19 cellular contexts compared by ENCODE assay signal in genomic region chr14:41642402-41643195, GRCh38. TPM values are rescaled to one million over a fixed set of nuclear protein-coding genes. Genes with fewer than 3 reads are reported as not detected.
"Had no signal": no experiment of that assay in that cellular context is flagged by ENCODE, and none has a peak within 500 bp of the region (broad histone marks: within the 10 kb centered on the region; RNA-seq: fewer than 3 reads in every experiment).

No MANE protein-coding gene starts in this region.

- H3K36me3 ChIP-seq: ascending aorta, gastrocnemius medialis, heart right ventricle, neural progenitor cell, ovary, sigmoid colon, thoracic aorta, upper lobe of right lung had no signal

- H3K4me1 Mint-ChIP-seq: activated CD4-positive, alpha-beta memory T cell treated with anti-CD3 and anti-CD28 coated beads, Interleukin-2, amount 10 ng/mL, durations not matched to agents 7 days and 5 days; activated naive CD4-positive, alpha-beta T cell treated with anti-CD3 and anti-CD28 coated beads, Interleukin-2, amount 10 ng/mL, durations not matched to agents 7 days and 5 days; naive B cell; neural progenitor cell had no signal

- H3K27me3 Mint-ChIP-seq: activated CD4-positive, alpha-beta memory T cell treated with anti-CD3 and anti-CD28 coated beads, Interleukin-2, amount 10 ng/mL, durations not matched to agents 7 days and 5 days; activated naive CD4-positive, alpha-beta T cell treated with anti-CD3 and anti-CD28 coated beads, Interleukin-2, amount 10 ng/mL, durations not matched to agents 7 days and 5 days; activated T-cell treated with anti-CD3 and anti-CD28 coated beads, Interleukin-2, amount 50 U/mL, for 24 hours; dendritic cell treated with granulocyte-macrophage colony-stimulating factor and Interleukin-4, amounts not matched to agents 40 ng/mL and 50 ng/mL, for 4 days; naive B cell had no signal

- H3K36me3 Mint-ChIP-seq: activated naive CD4-positive, alpha-beta T cell treated with anti-CD3 and anti-CD28 coated beads, Interleukin-2, amount 10 ng/mL, durations not matched to agents 7 days and 5 days; naive B cell; neural progenitor cell had no signal

- H3K27ac Mint-ChIP-seq: activated CD4-positive, alpha-beta memory T cell treated with anti-CD3 and anti-CD28 coated beads, Interleukin-2, amount 10 ng/mL, durations not matched to agents 7 days and 5 days; activated naive CD4-positive, alpha-beta T cell treated with anti-CD3 and anti-CD28 coated beads, Interleukin-2, amount 10 ng/mL, durations not matched to agents 7 days and 5 days; activated T-cell treated with anti-CD3 and anti-CD28 coated beads, Interleukin-2, amount 50 U/mL, for 24 hours; dendritic cell treated with granulocyte-macrophage colony-stimulating factor and Interleukin-4, amounts not matched to agents 40 ng/mL and 50 ng/mL, for 4 days; naive B cell; neural progenitor cell had no signal

- H3K9ac ChIP-seq: neural progenitor cell had no signal

- H3K4me3 ChIP-seq: ascending aorta, gastrocnemius medialis, heart right ventricle, lung, neural progenitor cell, ovary, sigmoid colon, thoracic aorta, upper lobe of right lung had no signal

- H3K4me3 Mint-ChIP-seq: activated CD4-positive, alpha-beta memory T cell treated with anti-CD3 and anti-CD28 coated beads, Interleukin-2, amount 10 ng/mL, durations not matched to agents 7 days and 5 days; activated naive CD4-positive, alpha-beta T cell treated with anti-CD3 and anti-CD28 coated beads, Interleukin-2, amount 10 ng/mL, durations not matched to agents 7 days and 5 days; activated T-cell treated with anti-CD3 and anti-CD28 coated beads, Interleukin-2, amount 50 U/mL, for 24 hours; dendritic cell treated with granulocyte-macrophage colony-stimulating factor and Interleukin-4, amounts not matched to agents 40 ng/mL and 50 ng/mL, for 4 days; naive B cell; neural progenitor cell had no signal

- H3K9me3 ChIP-seq: ascending aorta, gastrocnemius medialis, ovary, sigmoid colon, thoracic aorta, upper lobe of right lung had no signal

- H3K27ac ChIP-seq: ascending aorta, epithelial cell of prostate, gastrocnemius medialis, heart right ventricle, neural progenitor cell, ovary, sigmoid colon, thoracic aorta, upper lobe of right lung had no signal

- DNase-seq: activated CD4-positive, alpha-beta memory T cell treated with anti-CD3 and anti-CD28 coated beads, Interleukin-2, amount 10 ng/mL, durations not matched to agents 7 days and 5 days; activated CD4-positive, alpha-beta T cell treated with anti-CD3 and anti-CD28 coated beads for 4 hours; activated naive CD4-positive, alpha-beta T cell treated with anti-CD3 and anti-CD28 coated beads, Interleukin-2, amount 10 ng/mL, durations not matched to agents 7 days and 5 days; activated T-cell treated with anti-CD3 and anti-CD28 coated beads, Interleukin-2, amount 50 U/mL, for 24 hours; effector memory CD4-positive, alpha-beta T cell; gastrocnemius medialis; heart right ventricle; naive B cell; ovary; sigmoid colon; stimulated activated CD4-positive, alpha-beta T cell treated with anti-CD3 and anti-CD28 coated beads, Interleukin-1b, Interleukin-23, amount 100 ng/mL, for 48 hours; upper lobe of right lung had no signal

- ATAC-seq: gastrocnemius medialis, heart right ventricle, upper lobe of right lung had no signal

- H3K9me3 Mint-ChIP-seq: activated CD4-positive, alpha-beta memory T cell treated with anti-CD3 and anti-CD28 coated beads, Interleukin-2, amount 10 ng/mL, durations not matched to agents 7 days and 5 days; activated naive CD4-positive, alpha-beta T cell treated with anti-CD3 and anti-CD28 coated beads, Interleukin-2, amount 10 ng/mL, durations not matched to agents 7 days and 5 days; dendritic cell treated with granulocyte-macrophage colony-stimulating factor and Interleukin-4, amounts not matched to agents 40 ng/mL and 50 ng/mL, for 4 days; neural progenitor cell had no signal

RNA-seq across cellular contexts. Expression of gene LRFN5, which starts 35.9 kb away (rescaled TPM):
- total RNA-seq: activated CD4-positive, alpha-beta memory T cell treated with anti-CD3 and anti-CD28 coated beads, Interleukin-2, amount 10 ng/mL, durations not matched to agents 7 days and 5 days; pulmonary artery endothelial cell had no signal
